ENCODE assay signal across 22 cellular contexts in the genomic region with DNA sequence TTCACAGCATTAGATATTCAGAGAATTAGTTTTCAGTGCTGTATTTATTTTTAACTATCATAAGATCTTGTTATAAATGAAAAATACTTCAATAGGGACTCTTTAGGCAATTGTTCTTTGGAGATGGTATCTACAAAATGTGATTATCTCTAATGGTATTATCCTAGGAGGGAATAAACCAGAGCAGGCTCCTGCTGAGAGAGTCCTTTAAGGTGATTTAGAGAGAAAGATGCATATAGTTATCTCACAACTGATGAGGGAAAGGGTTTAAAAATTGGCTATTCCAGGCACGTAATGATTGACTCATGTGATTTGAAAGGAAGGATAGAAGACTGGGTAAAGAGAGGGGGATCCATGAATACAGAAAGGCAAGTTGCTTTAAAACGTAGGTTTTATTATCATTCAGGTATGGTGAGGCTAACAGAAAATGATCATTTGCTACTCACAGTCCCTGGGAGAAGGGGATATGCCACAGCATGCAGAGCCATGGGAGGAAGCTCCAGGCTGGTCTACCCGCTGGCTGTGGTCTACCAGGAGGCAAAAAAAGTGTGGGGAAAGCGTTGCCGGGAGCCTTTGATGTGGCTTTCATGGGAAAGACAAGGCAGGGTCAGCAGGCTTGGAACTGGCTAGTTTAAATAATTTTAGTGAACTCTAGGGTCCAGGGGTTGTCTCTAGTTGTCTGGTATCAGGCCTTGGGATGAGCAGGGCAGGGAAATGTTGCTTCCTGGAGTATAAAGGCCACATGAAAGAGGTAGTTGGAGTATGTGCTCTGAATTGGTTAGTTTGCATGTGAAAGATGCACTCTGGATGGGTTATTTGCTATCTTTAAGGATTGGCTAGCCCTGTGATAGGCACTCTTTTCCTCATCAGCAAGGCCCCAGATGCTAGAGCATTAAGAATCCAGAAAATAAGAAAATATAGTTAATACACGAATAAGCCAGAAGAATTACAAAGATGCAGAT.
DNase-seq lines count a peak whose midpoint lies in the region; ATAC-seq and TF ChIP-seq lines count a peak whose summit lies in the region.
"Had no signal": no experiment of that assay in that cellular context is flagged by ENCODE, and none has a peak within 500 bp of the region (broad histone marks: within the 10 kb centered on the region; RNA-seq: fewer than 3 reads in every experiment).

No MANE protein-coding gene starts in this region.

- no peaks in the 10 kb centered on the region for H3K9me3 ChIP-seq in SK-N-SH

- H3K36me3 ChIP-seq in SK-N-SH (replicated peaks in 1 of 2; ENCODE audit: control insufficient read depth in 1 of 2, insufficient read depth in 2 of 2, low read length in 1 of 2) = no peaks in the 10 kb centered on the region

- TF ChIP-seq EP300 in SK-N-SH (IDR thresholded peaks at IDR 0.05; ENCODE audit: borderline replicate concordance in 1 of 2, low read depth in 1 of 2, low read length in 1 of 2) = no peak

- H3K27ac ChIP-seq in SK-N-SH (ENCODE audit: low read depth in 2 of 2, low read length in 1 of 2) (no peak overlapping the region), coronary artery (no peak overlapping the region)
- H3K27ac ChIP-seq: 22Rv1 had no signal

- POLR2A ChIA-PET in SK-N-SH (lab: Yijun Ruan, JAX) = no interaction called here

- TF ChIP-seq CTCF in SK-N-SH (IDR thresholded peaks at IDR 0.05) (no peak), coronary artery (IDR thresholded peaks at IDR 0.05) (no peak)

- no peaks in the 10 kb centered on the region for H3K9me2 ChIP-seq in SK-N-SH

- WGBS in SK-N-SH (ENCODE audit: low lambda C conversion rate) = 15% methylated on average over 5 of the region's 6 CpGs

- no peaks in the 10 kb centered on the region for H3K79me2 ChIP-seq in SK-N-SH (ENCODE audit: insufficient read depth)

- TF ChIP-seq RAD21 in SK-N-SH (IDR thresholded peaks at IDR 0.05; ENCODE audit: low read length) = no peak

- no peak overlapping the region for H3K4me3 ChIP-seq in SK-N-SH (ENCODE audit: low read depth in 2 of 2, low read length in 1 of 2)
- H3K4me3 ChIP-seq in coronary artery = no peak overlapping the region

- H3K9ac ChIP-seq in SK-N-SH = no peak overlapping the region

- no peak overlapping the region for H2AFZ ChIP-seq in SK-N-SH (ENCODE audit: low read depth)

- no peaks in the 10 kb centered on the region for H3K36me3 Mint-ChIP-seq in stimulated activated memory B cell treated with anti-CD40 and anti-IgM and Interleukin-4, amounts not matched to agents 10 μg/mL and 1 μg/mL and 100 μg/mL, for 72 hours
- H3K36me3 Mint-ChIP-seq: CD8-positive, alpha-beta T cell had no signal

- no peaks in the 10 kb centered on the region for H3F3A ChIP-seq in SK-N-SH (replicated peaks; ENCODE audit: insufficient read depth)

- H3K4me1 ChIP-seq in SK-N-SH (ENCODE audit: control insufficient read depth in 1 of 2, insufficient read depth in 2 of 2, low read depth in 1 of 2, low read length in 1 of 2) = no peaks in the 10 kb centered on the region; a peak in 1 of 4 replicates

- H3K9me3 Mint-ChIP-seq in stimulated activated memory B cell treated with anti-CD40 and anti-IgM and Interleukin-4, amounts not matched to agents 10 μg/mL and 1 μg/mL and 100 μg/mL, for 72 hours = no peaks in the 10 kb centered on the region
- H3K9me3 Mint-ChIP-seq in stimulated activated naive CD8-positive, alpha-beta T cell treated with anti-CD3 and anti-CD28 coated beads, Interleukin-15, amount 100 ng/mL, for 72 hours = peaks cover 0 to 10% of the 10 kb centered on the region in 2 donors

- H3K27me3 ChIP-seq in SK-N-SH (ENCODE audit: insufficient read depth) = no peaks in the 10 kb centered on the region

- no peaks in the 10 kb centered on the region for H4K20me1 ChIP-seq in SK-N-SH (ENCODE audit: insufficient read depth)

- DNase-seq in SK-N-SH = peak; percentile 8
- peak; percentile 74 for DNase-seq in SW480 (ENCODE audit: low spot score)
- peak; percentile 7 for DNase-seq in iPS DF 19.7 (ENCODE audit: low read depth, low spot score)
- no peak for DNase-seq in NCI-H1694 (lab: John Stamatoyannopoulos, UW)
- no peak for DNase-seq in coronary artery (ENCODE audit: low spot score)
- no peak for DNase-seq in stimulated activated naive CD8-positive, alpha-beta T cell treated with anti-CD3 and anti-CD28 coated beads, Interleukin-15, amount 100 ng/mL, for 72 hours
- DNase-seq: C1 segment of cervical spinal cord; CD8-positive, alpha-beta T cell; H7; Karpas-422; MV-4-11; NCI-H1105 treated with DMSO at 0.1 percent for 48 hours; NCI-H2081; NCI-H2171; NCI-H345; NCI-H524; NCI-H774; PC-3; Right ventricle myocardium superior had no signal

- no peaks in the 10 kb centered on the region for H3K4me1 Mint-ChIP-seq in stimulated activated memory B cell treated with anti-CD40 and anti-IgM and Interleukin-4, amounts not matched to agents 10 μg/mL and 1 μg/mL and 100 μg/mL, for 72 hours
- H3K4me1 Mint-ChIP-seq in stimulated activated naive CD8-positive, alpha-beta T cell treated with anti-CD3 and anti-CD28 coated beads, Interleukin-15, amount 100 ng/mL, for 72 hours = no peaks in the 10 kb centered on the region

- H3K4me2 ChIP-seq in SK-N-SH = no peak overlapping the region

- no peaks in the 10 kb centered on the region for H3K27me3 Mint-ChIP-seq in stimulated activated memory B cell treated with anti-CD40 and anti-IgM and Interleukin-4, amounts not matched to agents 10 μg/mL and 1 μg/mL and 100 μg/mL, for 72 hours
- no peaks in the 10 kb centered on the region for H3K27me3 Mint-ChIP-seq in stimulated activated naive CD8-positive, alpha-beta T cell treated with anti-CD3 and anti-CD28 coated beads, Interleukin-15, amount 100 ng/mL, for 72 hours

- CTCF ChIA-PET in SK-N-SH (lab: Yijun Ruan, JAX) = no interaction called here

- no peak for ATAC-seq in SK-N-SH treated with all-trans-retinoic acid at 6 μM for 48 hours
- ATAC-seq in stimulated activated memory B cell treated with anti-CD40 and anti-IgM and Interleukin-4, amounts not matched to agents 10 μg/mL and 1 μg/mL and 100 μg/mL, for 72 hours = peak; percentile 34
- ATAC-seq in stimulated activated naive CD8-positive, alpha-beta T cell treated with anti-CD3 and anti-CD28 coated beads, Interleukin-15, amount 100 ng/mL, for 72 hours = no peak
- ATAC-seq: CD8-positive, alpha-beta T cell; PC-3 had no signal

- no peak overlapping the region for H3K4me3 Mint-ChIP-seq in stimulated activated memory B cell treated with anti-CD40 and anti-IgM and Interleukin-4, amounts not matched to agents 10 μg/mL and 1 μg/mL and 100 μg/mL, for 72 hours
- no peak overlapping the region for H3K4me3 Mint-ChIP-seq in stimulated activated naive CD8-positive, alpha-beta T cell treated with anti-CD3 and anti-CD28 coated beads, Interleukin-15, amount 100 ng/mL, for 72 hours
- H3K4me3 Mint-ChIP-seq: CD8-positive, alpha-beta T cell had no signal

- no peak overlapping the region for H3K27ac Mint-ChIP-seq in stimulated activated memory B cell treated with anti-CD40 and anti-IgM and Interleukin-4, amounts not matched to agents 10 μg/mL and 1 μg/mL and 100 μg/mL, for 72 hours
- no peak overlapping the region for H3K27ac Mint-ChIP-seq in stimulated activated naive CD8-positive, alpha-beta T cell treated with anti-CD3 and anti-CD28 coated beads, Interleukin-15, amount 100 ng/mL, for 72 hours
- H3K27ac Mint-ChIP-seq: CD8-positive, alpha-beta T cell had no signal

TF ChIP-seq in SK-N-SH, 30 proteins besides CTCF, POLR2A, EP300 and RAD21 (continues in another document):
- TF ChIP-seq FOXJ3 (CRISPR knock-in tag; IDR thresholded peaks at IDR 0.05) (no peak), RCOR1 (IDR thresholded peaks at IDR 0.05; ENCODE audit: low read length) (no peak), MEF2A (IDR thresholded peaks at IDR 0.05; ENCODE audit: borderline replicate concordance, low read depth) (no peak), ELF1 (IDR thresholded peaks at IDR 0.05) (no peak)
- TF ChIP-seq, protein P1, sequence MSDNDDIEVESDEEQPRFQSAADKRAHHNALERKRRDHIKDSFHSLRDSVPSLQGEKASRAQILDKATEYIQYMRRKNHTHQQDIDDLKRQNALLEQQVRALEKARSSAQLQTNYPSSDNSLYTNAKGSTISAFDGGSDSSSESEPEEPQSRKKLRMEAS (IDR thresholded peaks at IDR 0.05; ENCODE audit: low read depth) = no peak

TF ChIP-seq in SK-N-SH treated with all-trans-retinoic acid at 6 μM for 48 hours, 23 proteins besides CTCF, POLR2A, EP300 and RAD21:
- TF ChIP-seq SNAI2 (CRISPR knock-in tag; IDR thresholded peaks at IDR 0.05) (no peak), TCF4 (CRISPR knock-in tag; IDR thresholded peaks at IDR 0.05; ENCODE audit: borderline replicate concordance) (no peak), TOX (CRISPR knock-in tag; IDR thresholded peaks at IDR 0.05; ENCODE audit: borderline replicate concordance) (no peak), ISL1 (CRISPR knock-in tag; IDR thresholded peaks at IDR 0.05) (no peak), ZNF565 (CRISPR knock-in tag; conservative IDR thresholded peaks at IDR 0.05; ENCODE audit: low read depth) (no peak), ZFP30 (CRISPR knock-in tag; IDR thresholded peaks at IDR 0.05) (no peak), ZC3H10 (CRISPR knock-in tag; IDR thresholded peaks at IDR 0.05) (no peak), CSDC2 (CRISPR knock-in tag; IDR thresholded peaks at IDR 0.05) (no peak), OSR1 (CRISPR knock-in tag; IDR thresholded peaks at IDR 0.05) (no peak), GLIS3 (CRISPR knock-in tag; IDR thresholded peaks at IDR 0.05) (no peak)
- TF ChIP-seq, protein P2, sequence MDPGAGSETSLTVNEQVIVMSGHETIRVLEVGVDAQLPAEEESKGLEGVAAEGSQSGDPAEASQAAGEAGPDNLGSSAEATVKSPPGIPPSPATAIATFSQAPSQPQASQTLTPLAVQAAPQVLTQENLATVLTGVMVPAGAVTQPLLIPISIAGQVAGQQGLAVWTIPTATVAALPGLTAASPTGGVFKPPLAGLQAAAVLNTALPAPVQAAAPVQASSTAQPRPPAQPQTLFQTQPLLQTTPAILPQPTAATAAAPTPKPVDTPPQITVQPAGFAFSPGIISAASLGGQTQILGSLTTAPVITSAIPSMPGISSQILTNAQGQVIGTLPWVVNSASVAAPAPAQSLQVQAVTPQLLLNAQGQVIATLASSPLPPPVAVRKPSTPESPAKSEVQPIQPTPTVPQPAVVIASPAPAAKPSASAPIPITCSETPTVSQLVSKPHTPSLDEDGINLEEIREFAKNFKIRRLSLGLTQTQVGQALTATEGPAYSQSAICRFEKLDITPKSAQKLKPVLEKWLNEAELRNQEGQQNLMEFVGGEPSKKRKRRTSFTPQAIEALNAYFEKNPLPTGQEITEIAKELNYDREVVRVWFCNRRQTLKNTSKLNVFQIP (CRISPR knock-in tag; IDR thresholded peaks at IDR 0.05; ENCODE audit: borderline replicate concordance, low read depth) = no peak

Comparison
In these comparisons a context has a peak if more than half of its experiments do, and no peak if none do; other contexts are left out.
1. DNase-seq: peak in SK-N-SH (single experiment), SW480 (single experiment) and iPS DF 19.7 (single experiment); none in NCI-H1694 (single experiment), coronary artery (single experiment) and stimulated activated naive CD8-positive, alpha-beta T cell treated with anti-CD3 and anti-CD28 coated beads, Interleukin-15, amount 100 ng/mL, for 72 hours (0 of 2).